11 cellular contexts compared by ENCODE assay signal in the genomic region with DNA sequence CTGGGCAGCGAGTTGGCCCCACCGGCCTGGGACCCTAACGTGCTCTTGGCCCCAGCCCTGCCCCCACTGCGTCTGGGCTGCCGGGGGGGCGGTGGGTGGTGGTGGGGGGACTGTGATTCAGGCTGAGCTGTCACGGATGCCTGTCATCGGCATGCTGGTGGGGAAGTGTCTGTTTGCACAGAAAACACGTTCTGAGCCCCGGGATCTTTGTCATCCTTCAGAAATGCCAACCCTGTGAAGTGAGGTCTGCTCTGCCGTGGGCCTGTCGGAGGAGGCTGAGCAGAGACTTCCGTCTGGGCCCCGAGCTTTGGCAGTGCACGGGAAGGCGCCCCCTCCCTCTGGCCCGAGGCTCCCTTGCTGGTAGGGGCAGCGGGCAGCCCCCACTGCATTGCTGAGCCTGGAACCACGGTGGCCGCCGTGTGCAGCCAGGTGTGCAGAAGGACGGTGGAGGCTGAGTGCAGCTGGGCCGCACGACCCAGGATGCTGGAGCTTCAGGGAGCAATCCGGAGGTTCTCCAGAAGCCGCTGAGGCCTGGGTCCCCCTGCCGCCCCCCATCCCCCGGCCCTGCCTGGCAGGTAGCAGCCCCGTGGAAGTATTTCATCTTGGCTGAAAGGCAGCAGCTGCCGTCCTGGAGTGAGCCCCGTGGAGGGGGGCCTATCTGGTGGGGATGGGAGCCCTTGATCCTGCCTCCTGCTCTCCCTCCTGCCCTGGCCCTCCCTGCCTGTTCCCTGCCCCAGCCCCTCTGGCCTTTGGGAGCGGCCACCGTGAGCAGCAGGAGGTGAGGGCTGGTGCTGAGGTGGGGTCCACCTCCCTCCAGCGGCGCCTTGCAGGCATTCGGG. TPM values are rescaled to one million over a fixed set of nuclear protein-coding genes. Genes with fewer than 3 reads are reported as not detected.
DNase-seq lines count a peak whose midpoint lies in the region; TF ChIP-seq lines count a peak whose summit lies in the region.
"Had no signal": no experiment of that assay in that cellular context is flagged by ENCODE, and none has a peak within 500 bp of the region (broad histone marks: within the 10 kb centered on the region; RNA-seq: fewer than 3 reads in every experiment).

No MANE protein-coding gene starts in this region.

- H3K4me3 ChIP-seq in esophagus muscularis mucosa, result no peak overlapping the region

- H3K27ac ChIP-seq in esophagus muscularis mucosa (replicated peaks in 1 of 4), result no peak overlapping the region
- H3K27ac ChIP-seq: neutrophil had no signal

- intact Hi-C loops in esophagus muscularis mucosa (cut with DNase I), result no loop called here

- H3K27me3 ChIP-seq in esophagus muscularis mucosa, result peaks cover 0 to 97% (median 12%) of the 10 kb centered on the region in 4 donors

- no peak for TF ChIP-seq EP300 in esophagus muscularis mucosa (IDR thresholded peaks at IDR 0.05)

- no peak for TF ChIP-seq CTCF in AG09319 (IDR thresholded peaks at IDR 0.05; ENCODE audit: low read depth, low read length)
- no peak for TF ChIP-seq CTCF in esophagus muscularis mucosa (IDR thresholded peaks at IDR 0.05)

- peak; percentile 7 for DNase-seq in AG09319 (ENCODE audit: extremely low read depth, low read depth)
- peak; percentile 95 for DNase-seq in HT1080 (ENCODE audit: low read depth)
- DNase-seq in astrocyte of the hippocampus (ENCODE audit: low read depth, low spot score), result peak; percentile 89
- DNase-seq in kidney glomerular epithelial cell (lab: John Stamatoyannopoulos, UW), result peak; percentile 93
- DNase-seq in esophagus muscularis mucosa (ENCODE audit: extremely low spot score), result no peak
- no peak for DNase-seq in superior temporal gyrus (ENCODE audit: extremely low spot score)
- no peak for DNase-seq in globus pallidus (ENCODE audit: low spot score)
- DNase-seq in SKM-1 treated with dmso at 0.1 percent for 144 hours (lab: John Stamatoyannopoulos, UW; ENCODE audit: unreplicated experiment), result no peak
- DNase-seq: activated naive CD8-positive, alpha-beta T cell treated with anti-CD3 and anti-CD28 coated beads for 36 hours; NCI-H748 treated with DMSO at 0.1 percent for 48 hours had no signal

- no peaks in the 10 kb centered on the region for H3K36me3 ChIP-seq in esophagus muscularis mucosa
- H3K36me3 ChIP-seq: neutrophil had no signal

- TF ChIP-seq POLR2A in esophagus muscularis mucosa (IDR thresholded peaks at IDR 0.05; ENCODE audit: low read depth), result no peak

- H3K9me3 ChIP-seq in esophagus muscularis mucosa, result no peaks in the 10 kb centered on the region
- H3K9me3 ChIP-seq: neutrophil had no signal

- WGBS in esophagus muscularis mucosa, result 16% methylated on average over 19 of the region's 36 CpGs

- no peaks in the 10 kb centered on the region for H3K4me1 ChIP-seq in esophagus muscularis mucosa

RNA-seq across cellular contexts. Expression of gene PLCH2, which starts 24.1 kb away (rescaled TPM):
- 0.10 and 1.8 TPM in 2 replicates for total RNA-seq in HT1080 (2014; rRNA removed; shearing (Covaris generic))
- polyA plus RNA-seq in HT1080 (2015; cell fraction: cytosol; rRNA removed), result 0.90 and 0.95 TPM in 2 replicates
- polyA plus RNA-seq in HT1080 (2015; cell fraction: nucleus; rRNA removed), result 7.2 and 10.9 TPM in 2 replicates
- total RNA-seq in esophagus muscularis mucosa, result under 1 TPM; 0.06 to 0.42 (median 0.26) TPM

RNA-seq across cellular contexts. Expression of gene PEX10, which starts 39.6 kb away (rescaled TPM):
- total RNA-seq in HT1080 (2014; rRNA removed; shearing (Covaris generic)), result 22.5 and 25.6 TPM in 2 replicates
- polyA plus RNA-seq in HT1080 (2015; cell fraction: cytosol; rRNA removed), result 30.9 and 33.1 TPM in 2 replicates
- 25.6 and 27.9 TPM in 2 replicates for polyA plus RNA-seq in HT1080 (2015; cell fraction: nucleus; rRNA removed)
- 10 to 100 TPM; 14.2 to 27.1 (median 20.3) TPM for total RNA-seq in esophagus muscularis mucosa

Comparison
In these comparisons a context has a peak if more than half of its experiments do, and no peak if none do; other contexts are left out.
1. DNase-seq: peak in AG09319 (single experiment), HT1080 (single experiment), astrocyte of the hippocampus (single experiment) and kidney glomerular epithelial cell (single experiment); none in esophagus muscularis mucosa (single experiment), superior temporal gyrus (single experiment), globus pallidus (single experiment) and SKM-1 treated with dmso at 0.1 percent for 144 hours (single experiment).